In genomic region chr13:51455532-51455931, GRCh38 we compare ENCODE assay signal across 1 cellular context.
A peak's percentile ranks its signal among the peaks of the same experiment; 100 is the strongest.
TF ChIP-seq lines count a peak whose summit lies in the region.

No MANE protein-coding gene starts in this region.

TF ChIP-seq in K562, 482 proteins besides CTCF, POLR2A, EP300 and RAD21:
- TF ChIP-seq POLR2G (IDR thresholded peaks at IDR 0.05; ENCODE audit: low read depth, low read length) (0 out of 2 replicates have a peak, but pooled peaks have one; percentile 22), BHLHE40 (IDR thresholded peaks at IDR 0.05; ENCODE audit: low read length) (no peak)
